Comparison of ENCODE assay signal across 8 cellular contexts in genomic region chr19:53103141-53103902, GRCh38. TPM values are rescaled to one million over a fixed set of nuclear protein-coding genes. Genes with fewer than 3 reads are reported as not detected.
A peak's percentile ranks its signal among the peaks of the same experiment; 100 is the strongest.
DNase-seq lines count a peak whose midpoint lies in the region; TF ChIP-seq lines count a peak whose summit lies in the region.

Gene ZNF160, minus strand, starts transcription at chr19:53103422. Its CDS starts 17,146 bp downstream, at chr19:53086276.

- no peaks in the 10 kb centered on the region for H3K9me2 ChIP-seq in SK-N-SH

- H3K9me3 ChIP-seq in HEK293 (ENCODE audit: control insufficient read depth, insufficient read depth, low read depth, low read length) (no peaks in the 10 kb centered on the region; the same call in 1 of the 2 replicates), SK-N-SH (no peaks in the 10 kb centered on the region)

- POLR2A ChIA-PET in HEK293 (lab: Yijun Ruan, JAX) (no interaction called here), SK-N-SH (lab: Yijun Ruan, JAX) (no interaction called here)

- peak within 1 kb of the TSS; percentile 89 for H3K4me3 ChIP-seq in HEK293 (ENCODE audit: low read depth, low read length)
- H3K4me3 ChIP-seq in SK-N-SH (ENCODE audit: low read depth in 2 of 2, low read length in 1 of 2), result peak within 1 kb of the TSS; percentile 77 to 90

- 2% methylated on average over 47 of the region's 60 CpGs for WGBS in SK-N-SH (ENCODE audit: low lambda C conversion rate)

- DNase-seq in GF-D8 (lab: John Stamatoyannopoulos, UW) (peak; percentile 91), NAMALWA (ENCODE audit: low spot score) (peak; percentile 97), SK-N-SH (peak; percentile 100), germinal center (ENCODE audit: low spot score) (peak; percentile 99), non-pigmented ciliary epithelial cell (ENCODE audit: low read depth) (peak; percentile 84), superior temporal gyrus (ENCODE audit: extremely low spot score) (peak; percentile 97)
- peak; percentile 99 for DNase-seq in activated naive CD4-positive, alpha-beta T cell treated with anti-CD3 and anti-CD28 coated beads, Interleukin-2, amount 50 U/mL, for 16 hours

- CTCF ChIA-PET in HEK293 (lab: Yijun Ruan, JAX), result no interaction called here
- CTCF ChIA-PET in SK-N-SH (lab: Yijun Ruan, JAX), result interaction anchor here (1.9 kb wide), 1 partner anchor 92 kb away, joined by 5 read pairs; no protein-coding TSS in a partner anchor

- H3K4me2 ChIP-seq in SK-N-SH, result peak within 1 kb of the TSS; percentile 92

- H3K79me2 ChIP-seq in SK-N-SH (ENCODE audit: insufficient read depth), result peaks cover 49% of the 10 kb centered on the region

- TF ChIP-seq CTCF in HEK293 (tag by site-specific recombination; IDR thresholded peaks at IDR 0.05) (no peak), SK-N-SH (IDR thresholded peaks at IDR 0.05) (no peak)

- TF ChIP-seq RAD21 in SK-N-SH (IDR thresholded peaks at IDR 0.05; ENCODE audit: low read length), result no peak

- H4K20me1 ChIP-seq in SK-N-SH (ENCODE audit: insufficient read depth), result no peaks in the 10 kb centered on the region; the same call in 1 of the 2 replicates

- H3K27me3 ChIP-seq in SK-N-SH (ENCODE audit: insufficient read depth), result no peaks in the 10 kb centered on the region

- peak within 1 kb of the TSS; percentile 88 for H3K9ac ChIP-seq in SK-N-SH

- H3K36me3 ChIP-seq in HEK293 (ENCODE audit: control insufficient read depth in 2 of 2, insufficient read depth in 1 of 2, low read length in 2 of 2) (peaks cover 0 to 11% of the 10 kb centered on the region in 2 experiments; a peak in 2 of 3 replicates), SK-N-SH (replicated peaks in 1 of 2; ENCODE audit: control insufficient read depth in 1 of 2, insufficient read depth in 2 of 2, low read length in 1 of 2) (peaks cover 4 to 6% of the 10 kb centered on the region in 2 experiments)

- peaks cover 3% of the 10 kb centered on the region for H3F3A ChIP-seq in SK-N-SH (replicated peaks; ENCODE audit: insufficient read depth)

- H2AFZ ChIP-seq in SK-N-SH (ENCODE audit: low read depth), result peak within 1 kb of the TSS; percentile 96

- no peak within 1 kb of the TSS for H3K27ac ChIP-seq in HEK293 (ENCODE audit: extremely low read depth, low read depth, low read length)
- H3K27ac ChIP-seq in SK-N-SH (ENCODE audit: low read depth in 2 of 2, low read length in 1 of 2), result peak within 1 kb of the TSS; percentile 73 to 80

- no peaks in the 10 kb centered on the region for H3K4me1 ChIP-seq in HEK293 (ENCODE audit: control insufficient read depth, insufficient read depth, low read length)
- peaks cover 0 to 10% of the 10 kb centered on the region in 2 experiments; a peak in 2 of 4 replicates for H3K4me1 ChIP-seq in SK-N-SH (ENCODE audit: control insufficient read depth in 1 of 2, insufficient read depth in 2 of 2, low read depth in 1 of 2, low read length in 1 of 2)

- TF ChIP-seq EP300 in SK-N-SH (IDR thresholded peaks at IDR 0.05; ENCODE audit: borderline replicate concordance in 1 of 2, low read depth in 1 of 2, low read length in 1 of 2), result no peak

TF ChIP-seq in HEK293, 187 proteins besides CTCF, POLR2A, EP300 and RAD21 (continues in another document):
- TF ChIP-seq SP3 (tag by site-specific recombination; IDR thresholded peaks at IDR 0.05) (peak; percentile 96), ZNF335 (tag by site-specific recombination; conservative IDR thresholded peaks at IDR 0.05) (peak; percentile 77), TSHZ1 (tag by site-specific recombination; IDR thresholded peaks at IDR 0.05; ENCODE audit: borderline replicate concordance) (no peak), ZNF610 (tag by site-specific recombination; IDR thresholded peaks at IDR 0.05; ENCODE audit: borderline replicate concordance) (peak; percentile 51; the same call in 1 of the 2 replicates), ZNF549 (tag by site-specific recombination; IDR thresholded peaks at IDR 0.05) (no peak), ZNF10 (tag by site-specific recombination; IDR thresholded peaks at IDR 0.05) (peak; percentile 81), ZBTB17 (tag by site-specific recombination; IDR thresholded peaks at IDR 0.05) (peak; percentile 59), ZBTB48 (tag by site-specific recombination; IDR thresholded peaks at IDR 0.05) (peak; percentile 92), KLF16 (tag by site-specific recombination; IDR thresholded peaks at IDR 0.05) (peak; percentile 41), ZIC2 (tag by site-specific recombination; IDR thresholded peaks at IDR 0.05) (peak; percentile 20; the same call in 1 of the 2 replicates), GFI1B (tag by site-specific recombination; IDR thresholded peaks at IDR 0.05) (no peak)

TF ChIP-seq in SK-N-SH, 30 proteins besides CTCF, POLR2A, EP300 and RAD21 (continues in another document):
- no peak for TF ChIP-seq TEAD4 (IDR thresholded peaks at IDR 0.05; ENCODE audit: borderline replicate concordance, insufficient read depth)
- 0 out of 2 replicates have a peak, but pooled peaks have one; percentile 36 for TF ChIP-seq SIN3A (IDR thresholded peaks at IDR 0.05; ENCODE audit: borderline replicate concordance, low read depth, low read length)
- TF ChIP-seq GATA2 (CRISPR knock-in tag; IDR thresholded peaks at IDR 0.05), result no peak
- TF ChIP-seq NRF1 (IDR thresholded peaks at IDR 0.05; ENCODE audit: low read depth, low read length), result peak; percentile 39; the same call in 1 of the 2 replicates
- peak; percentile 82 for TF ChIP-seq TAF1 (IDR thresholded peaks at IDR 0.05; ENCODE audit: borderline replicate concordance, low read depth, low read length)
- TF ChIP-seq TCF12 (IDR thresholded peaks at IDR 0.05), result no peak
- peak; percentile 94 for TF ChIP-seq POLR2AphosphoS5 (IDR thresholded peaks at IDR 0.05; ENCODE audit: low read depth, low read length)
- peak; percentile 58; the same call in 1 of the 2 replicates for TF ChIP-seq MAX (IDR thresholded peaks at IDR 0.05; ENCODE audit: low read depth)
- no peak for TF ChIP-seq MEF2A (IDR thresholded peaks at IDR 0.05; ENCODE audit: borderline replicate concordance, low read depth)
- no peak for TF ChIP-seq SMC3 (IDR thresholded peaks at IDR 0.05; ENCODE audit: low read depth, low read length)
- TF ChIP-seq RFX5 (IDR thresholded peaks at IDR 0.05; ENCODE audit: low read length), result no peak
- TF ChIP-seq EZH2phosphoT487 (IDR thresholded peaks at IDR 0.05; ENCODE audit: borderline replicate concordance, low read depth), result no peak
- TF ChIP-seq GABPA (IDR thresholded peaks at IDR 0.05; ENCODE audit: low read depth), result peak; percentile 80
- no peak for TF ChIP-seq FOXM1 (IDR thresholded peaks at IDR 0.05; ENCODE audit: low read depth)
- no peak for TF ChIP-seq RXRA (IDR thresholded peaks at IDR 0.05; ENCODE audit: borderline replicate concordance, low read depth)
- TF ChIP-seq REST (IDR thresholded peaks at IDR 0.05; ENCODE audit: low read depth, low read length), result no peak
- no peak for TF ChIP-seq IRF3 (IDR thresholded peaks at IDR 0.05; ENCODE audit: low read depth, low read length)
- peak; percentile 84 for TF ChIP-seq MXI1 (IDR thresholded peaks at IDR 0.05; ENCODE audit: low read depth, low read length)
- TF ChIP-seq USF1 (IDR thresholded peaks at IDR 0.05; ENCODE audit: borderline replicate concordance, low read depth), result no peak

RNA-seq across cellular contexts. Expression of gene ZNF160, which starts in this region (rescaled TPM):
- polyA plus RNA-seq in SK-N-SH (2012; rRNA removed), result 10.1 and 12.3 TPM in 2 replicates
- polyA plus RNA-seq in SK-N-SH (2012; cell fraction: cytosol; rRNA removed), result 7.5 and 7.8 TPM in 2 replicates
- polyA plus RNA-seq in SK-N-SH (2012; cell fraction: nucleus; rRNA removed), result 37.3 and 43.1 TPM in 2 replicates
